Comparison of ENCODE assay signal across 12 cellular contexts in genomic region chr3:18369561-18370185, GRCh38. TPM values are rescaled to one million over a fixed set of nuclear protein-coding genes. Genes with fewer than 3 reads are reported as not detected.
A peak's percentile ranks its signal among the peaks of the same experiment; 100 is the strongest.
DNase-seq lines count a peak whose midpoint lies in the region; ATAC-seq and TF ChIP-seq lines count a peak whose summit lies in the region.
"Had no signal": no experiment of that assay in that cellular context is flagged by ENCODE, and none has a peak within 500 bp of the region (broad histone marks: within the 10 kb centered on the region; RNA-seq: fewer than 3 reads in every experiment).

No MANE protein-coding gene starts in this region.

- H3K27ac ChIP-seq in KOPT-K1 (ENCODE audit: low read depth, low read length, poor library complexity, severe bottlenecking) = peak overlapping the region; percentile 90
- no peak overlapping the region for H3K27ac ChIP-seq in endodermal cell (ENCODE audit: low read depth, low read length)
- H3K27ac ChIP-seq: vagina had no signal

- H3K36me3 ChIP-seq in KOPT-K1 (ENCODE audit: insufficient read depth, low read length) (peaks cover 18% of the 10 kb centered on the region), endodermal cell (ENCODE audit: control insufficient read depth, insufficient read depth, low read length) (peaks cover 18% of the 10 kb centered on the region)
- H3K36me3 ChIP-seq: vagina had no signal

- intact Hi-C loops in activated CD8-positive, alpha-beta T cell treated with anti-CD3 and anti-CD28 coated beads for 36 hours (cut with micrococcal nuclease) = no loop called here

- no peak for TF ChIP-seq CTCF in activated CD8-positive, alpha-beta T cell treated with anti-CD3 and anti-CD28 coated beads for 36 hours (IDR thresholded peaks at IDR 0.05)
- TF ChIP-seq CTCF in osteocyte (IDR thresholded peaks at IDR 0.05) (no peak), endodermal cell (conservative IDR thresholded peaks at IDR 0.05) (no peak)

- H3K4me1 ChIP-seq in endodermal cell (ENCODE audit: control insufficient read depth, insufficient read depth, low read length) = peaks cover 3% of the 10 kb centered on the region
- H3K4me1 ChIP-seq: vagina had no signal

- H3K27me3 ChIP-seq in endodermal cell (ENCODE audit: control insufficient read depth, insufficient read depth, low read length, poor library complexity, severe bottlenecking) = no peaks in the 10 kb centered on the region
- H3K27me3 ChIP-seq: vagina had no signal

- peaks cover 82% of the 10 kb centered on the region for H3K36me3 Mint-ChIP-seq in activated CD8-positive, alpha-beta T cell treated with anti-CD3 and anti-CD28 coated beads for 36 hours (ENCODE audit: low read depth)
- H3K36me3 Mint-ChIP-seq in osteocyte (ENCODE audit: unreplicated experiment) = no peaks in the 10 kb centered on the region
- no peaks in the 10 kb centered on the region for H3K36me3 Mint-ChIP-seq in endodermal cell (ENCODE audit: low read depth)

- 94 to 95% methylated on average over 10 to 13 of the region's 13 CpGs for WGBS in endodermal cell (ENCODE audit: insufficient coverage in 1 of 2, insufficient read length in 1 of 2), 2 experiments

- H3K9me3 Mint-ChIP-seq in activated CD8-positive, alpha-beta T cell treated with anti-CD3 and anti-CD28 coated beads for 36 hours = no peaks in the 10 kb centered on the region
- H3K9me3 Mint-ChIP-seq in osteocyte (ENCODE audit: unreplicated experiment) = no peaks in the 10 kb centered on the region
- no peaks in the 10 kb centered on the region for H3K9me3 Mint-ChIP-seq in endodermal cell

- DNase-seq in NCI-H2029 (lab: John Stamatoyannopoulos, UW) (peak; percentile 59), osteocyte (ENCODE audit: extremely low spot score, unreplicated experiment) (no peak), endodermal cell (no peak), NCI-H187 (lab: John Stamatoyannopoulos, UW) (no peak)
- DNase-seq in activated CD8-positive, alpha-beta T cell treated with anti-CD3 and anti-CD28 coated beads for 36 hours = no peak
- no peak for DNase-seq in stimulated activated CD4-positive, alpha-beta T cell treated with anti-CD3 and anti-CD28 coated beads, Interleukin-15, amount 100 ng/mL, for 24 hours
- DNase-seq: activated CD4-positive, alpha-beta T cell treated with anti-CD3 and anti-CD28 coated beads for 48 hours; MV-4-11; Right ventricle myocardium superior had no signal

- no peak overlapping the region for H3K4me3 ChIP-seq in endodermal cell (ENCODE audit: low read length)
- H3K4me3 ChIP-seq: vagina had no signal

- POLR2A ChIA-PET in activated CD8-positive, alpha-beta T cell treated with anti-CD3 and anti-CD28 coated beads for 36 hours (lab: Charles Lee) = interaction anchor here (1.3 kb wide), 1 partner anchor 13 kb away, joined by 5 read pairs; no protein-coding TSS in a partner anchor

- H3K27ac Mint-ChIP-seq in activated CD8-positive, alpha-beta T cell treated with anti-CD3 and anti-CD28 coated beads for 36 hours = peak overlapping the region; percentile 83
- H3K27ac Mint-ChIP-seq in osteocyte (ENCODE audit: unreplicated experiment) (no peak overlapping the region), endodermal cell (no peak overlapping the region)

- no peak for ATAC-seq in activated CD8-positive, alpha-beta T cell treated with anti-CD3 and anti-CD28 coated beads for 36 hours
- ATAC-seq: sciatic nerve had no signal

- H3K9me3 ChIP-seq in KOPT-K1 (ENCODE audit: insufficient read depth, low read length, poor library complexity, severe bottlenecking) (no peaks in the 10 kb centered on the region), endodermal cell (ENCODE audit: control insufficient read depth, low read length) (no peaks in the 10 kb centered on the region)
- H3K9me3 ChIP-seq: vagina had no signal

- H3K4me1 Mint-ChIP-seq in activated CD8-positive, alpha-beta T cell treated with anti-CD3 and anti-CD28 coated beads for 36 hours (ENCODE audit: low read depth) = peaks cover 90% of the 10 kb centered on the region
- H3K4me1 Mint-ChIP-seq in osteocyte (ENCODE audit: unreplicated experiment) (peaks cover 8% of the 10 kb centered on the region), endodermal cell (peaks cover 9% of the 10 kb centered on the region)

- no peak overlapping the region for H3K9ac ChIP-seq in endodermal cell (ENCODE audit: extremely low read depth, low read length, poor library complexity, severe bottlenecking)

- no peaks in the 10 kb centered on the region for H3K27me3 Mint-ChIP-seq in activated CD8-positive, alpha-beta T cell treated with anti-CD3 and anti-CD28 coated beads for 36 hours
- peaks cover 3% of the 10 kb centered on the region for H3K27me3 Mint-ChIP-seq in osteocyte (ENCODE audit: unreplicated experiment)
- no peaks in the 10 kb centered on the region for H3K27me3 Mint-ChIP-seq in endodermal cell (ENCODE audit: insufficient read depth)

- CTCF ChIA-PET in activated CD8-positive, alpha-beta T cell treated with anti-CD3 and anti-CD28 coated beads for 36 hours (lab: Charles Lee) = no interaction called here

- peak overlapping the region; percentile 25 for H3K4me3 Mint-ChIP-seq in activated CD8-positive, alpha-beta T cell treated with anti-CD3 and anti-CD28 coated beads for 36 hours
- peak overlapping the region; percentile 61 for H3K4me3 Mint-ChIP-seq in osteocyte (ENCODE audit: unreplicated experiment)
- H3K4me3 Mint-ChIP-seq in endodermal cell = no peak overlapping the region

RNA-seq across cellular contexts. Expression of gene SATB1, which starts 55.5 kb away (rescaled TPM):
- 100 to 1,000 TPM; 208 to 213 TPM for total RNA-seq in activated CD8-positive, alpha-beta T cell treated with anti-CD3 and anti-CD28 coated beads for 36 hours
- total RNA-seq in osteocyte (10.6 and 12.4 TPM in 2 replicates), endodermal cell (10 to 100 TPM; 31.5 to 38.6 TPM)
- 46.2 TPM for polyA plus RNA-seq in endodermal cell (2013, experiment 1 of 2)
- 42.6 TPM for polyA plus RNA-seq in endodermal cell (2013, experiment 2 of 2)

Comparison
In these comparisons a context has a peak if more than half of its experiments do, and no peak if none do; other contexts are left out.
1. RNA of gene SATB1, which starts 55.5 kb away (total RNA-seq): 208 to 213 TPM in activated CD8-positive, alpha-beta T cell treated with anti-CD3 and anti-CD28 coated beads for 36 hours; 31.5 to 38.6 TPM in endodermal cell and 10.6 to 12.4 TPM in osteocyte; every median in the first group is over 4 times any median in the second.